16 cellular contexts compared by ENCODE assay signal in the genomic region with DNA sequence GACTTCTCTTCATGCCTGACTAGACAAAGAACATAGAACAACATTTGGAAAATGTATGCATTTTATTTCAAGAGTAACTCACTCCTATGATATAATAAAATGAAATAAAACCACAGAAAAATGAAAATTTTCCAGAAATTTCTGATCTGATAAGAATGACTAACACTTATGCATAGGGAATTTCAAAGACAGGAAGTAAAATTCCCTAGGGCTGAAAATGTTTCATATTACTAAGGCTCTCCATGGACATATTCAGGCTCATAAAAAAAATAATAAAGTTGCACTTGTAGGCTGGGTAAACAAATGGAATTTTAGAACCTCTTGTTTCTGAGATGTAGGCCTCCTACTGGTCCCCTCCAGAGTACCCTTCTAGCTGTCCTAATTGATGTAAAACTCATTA.
A peak's percentile ranks its signal among the peaks of the same experiment; 100 is the strongest.
DNase-seq lines count a peak whose midpoint lies in the region; TF ChIP-seq lines count a peak whose summit lies in the region.
"Had no signal": no experiment of that assay in that cellular context is flagged by ENCODE, and none has a peak within 500 bp of the region (broad histone marks: within the 10 kb centered on the region; RNA-seq: fewer than 3 reads in every experiment).

No MANE protein-coding gene starts in this region.

- peak; percentile 32 for DNase-seq in MCF 10A (ENCODE audit: unreplicated experiment)
- DNase-seq in breast epithelium (ENCODE audit: low spot score in 2 of 2): no peak
- DNase-seq in NCI-H226: peak; percentile 21
- DNase-seq in dermis blood vessel endothelial cell: peak; percentile 64
- DNase-seq in stromal cell of bone marrow (ENCODE audit: low read depth): peak; percentile 36
- DNase-seq in GM10266 (ENCODE audit: extremely low spot score): no peak
- no peak for DNase-seq in GM13976 (ENCODE audit: low spot score)
- no peak for DNase-seq in ecto neural progenitor cell (ENCODE audit: low spot score)
- DNase-seq: CD8-positive, alpha-beta T cell; DND-41; NCI-H2029 treated with DMSO at 0.1 percent for 48 hours; OCI-M1; SJCRH30 had no signal

- TF ChIP-seq POLR2A in breast epithelium (IDR thresholded peaks at IDR 0.05): no peak

- in situ Hi-C loops in GM13976 (cut with MboI; ENCODE audit: low sequenced_read_pairs, unreplicated experiment): no loop called here

- POLR2A ChIA-PET in MCF 10A (lab: Yijun Ruan, JAX): interaction anchor here (0.8 kb wide), 1 partner anchor 23 kb away, joined by 3 read pairs; no protein-coding TSS in a partner anchor

- H3K36me3 Mint-ChIP-seq in MCF 10A (ENCODE audit: insufficient read depth, unreplicated experiment): no peaks in the 10 kb centered on the region
- H3K36me3 Mint-ChIP-seq: CD8-positive, alpha-beta T cell had no signal

- intact Hi-C loops in MCF 10A (cut with micrococcal nuclease) (no loop called here), breast epithelium (cut with DNase I; ENCODE audit: low total_unique reads) (no loop called here)

- no peak overlapping the region for H3K4me3 Mint-ChIP-seq in MCF 10A (ENCODE audit: unreplicated experiment)
- H3K4me3 Mint-ChIP-seq: CD8-positive, alpha-beta T cell had no signal

- no peaks in the 10 kb centered on the region for H3K4me1 Mint-ChIP-seq in MCF 10A (ENCODE audit: insufficient read depth, unreplicated experiment)

- TF ChIP-seq CTCF in MCF 10A (IDR thresholded peaks at IDR 0.05; ENCODE audit: unreplicated experiment) (no peak), breast epithelium (IDR thresholded peaks at IDR 0.05) (no peak), GM10266 (IDR thresholded peaks at IDR 0.05; ENCODE audit: control insufficient read depth, insufficient read depth, low read depth, missing control alignments) (no peak), GM13976 (IDR thresholded peaks at IDR 0.05; ENCODE audit: borderline replicate concordance, control extremely low read depth, extremely low read depth, insufficient read depth, missing control alignments) (no peak)

- CTCF ChIA-PET in MCF 10A (lab: Yijun Ruan, JAX): no interaction called here

- no peaks in the 10 kb centered on the region for H3K27me3 Mint-ChIP-seq in MCF 10A (ENCODE audit: insufficient read depth, unreplicated experiment)

- no peak overlapping the region for H3K4me3 ChIP-seq in breast epithelium
- H3K4me3 ChIP-seq: BLaER1, K562, SJCRH30 had no signal

- no peaks in the 10 kb centered on the region for H3K9me3 ChIP-seq in breast epithelium
- H3K9me3 ChIP-seq: BLaER1, SJCRH30 had no signal

- no peaks in the 10 kb centered on the region for H3K4me1 ChIP-seq in breast epithelium
- H3K4me1 ChIP-seq: BLaER1 had no signal

- H3K27me3 ChIP-seq in breast epithelium: no peaks in the 10 kb centered on the region
- H3K27me3 ChIP-seq: BLaER1, SJCRH30 had no signal

- no peaks in the 10 kb centered on the region for H3K9me3 Mint-ChIP-seq in MCF 10A (ENCODE audit: unreplicated experiment)
- H3K9me3 Mint-ChIP-seq: CD8-positive, alpha-beta T cell had no signal

- no peak overlapping the region for H3K27ac Mint-ChIP-seq in MCF 10A (ENCODE audit: low read depth, unreplicated experiment)
- H3K27ac Mint-ChIP-seq: CD8-positive, alpha-beta T cell had no signal

- no peak overlapping the region for H3K27ac ChIP-seq in breast epithelium
- H3K27ac ChIP-seq: BLaER1, RWPE1, SJCRH30 had no signal

- H3K36me3 ChIP-seq in breast epithelium: no peaks in the 10 kb centered on the region
- H3K36me3 ChIP-seq: BLaER1, SJCRH30 had no signal

- no TSS peak for BruUV-seq in MCF 10A (replicated peaks; lab: Mats Ljungman, UMichigan)

Comparison
In these comparisons a context has a peak if more than half of its experiments do, and no peak if none do; other contexts are left out.
1. DNase-seq: peak in MCF 10A (single experiment), NCI-H226 (single experiment), dermis blood vessel endothelial cell (single experiment) and stromal cell of bone marrow (single experiment); none in breast epithelium (0 of 2), GM10266 (single experiment), GM13976 (single experiment) and ecto neural progenitor cell (single experiment).